In the genomic region with DNA sequence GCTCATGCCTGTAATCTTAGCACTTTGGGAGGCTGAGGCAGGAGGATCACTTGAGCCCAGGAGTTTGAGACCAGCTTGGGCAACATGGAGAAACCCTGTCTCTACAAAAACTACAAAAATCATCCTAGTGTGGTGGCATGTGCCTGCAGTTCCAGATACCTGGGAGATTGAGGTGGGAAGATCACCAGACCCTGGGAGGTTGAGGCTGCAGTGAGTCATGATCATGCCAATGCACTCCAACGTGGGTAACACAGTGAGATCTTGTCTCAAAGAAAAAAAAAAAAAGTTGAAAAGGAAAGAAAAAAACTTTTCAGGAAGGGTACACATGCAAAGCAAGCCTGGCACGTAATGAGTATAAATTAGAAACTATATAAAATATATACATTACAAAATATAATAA, we compare ENCODE assay signal across 9 cellular contexts.
"Had no signal": no experiment of that assay in that cellular context is flagged by ENCODE, and none has a peak within 500 bp of the region (broad histone marks: within the 10 kb centered on the region; RNA-seq: fewer than 3 reads in every experiment).

No MANE protein-coding gene starts in this region.

- H3K36me3 ChIP-seq: HAP-1 had no signal

- FAIRE-seq: H1, H54, HepG2 had no signal

- DNase-seq: HFFc6, KBM-7 had no signal

- H3K9me3 Mint-ChIP-seq: GM23338, HFFc6, IgD-negative memory B cell had no signal

- H3K4me1 Mint-ChIP-seq: GM23338 had no signal

- H3K27ac ChIP-seq: HL-60 had no signal

- H3K9me3 ChIP-seq: HAP-1 had no signal

- H3K27ac Mint-ChIP-seq: GM23338, IgD-negative memory B cell had no signal

- H3K4me3 Mint-ChIP-seq: GM23338, HFFc6, IgD-negative memory B cell had no signal

- H3K4me2 ChIP-seq: GM23338 had no signal

- H3K4me3 ChIP-seq: GM23338, HAP-1 had no signal

- H3K27me3 Mint-ChIP-seq: IgD-negative memory B cell had no signal

- H2AFZ ChIP-seq: GM23338 had no signal
